1 cellular context compared by ENCODE assay signal in the genomic region with DNA sequence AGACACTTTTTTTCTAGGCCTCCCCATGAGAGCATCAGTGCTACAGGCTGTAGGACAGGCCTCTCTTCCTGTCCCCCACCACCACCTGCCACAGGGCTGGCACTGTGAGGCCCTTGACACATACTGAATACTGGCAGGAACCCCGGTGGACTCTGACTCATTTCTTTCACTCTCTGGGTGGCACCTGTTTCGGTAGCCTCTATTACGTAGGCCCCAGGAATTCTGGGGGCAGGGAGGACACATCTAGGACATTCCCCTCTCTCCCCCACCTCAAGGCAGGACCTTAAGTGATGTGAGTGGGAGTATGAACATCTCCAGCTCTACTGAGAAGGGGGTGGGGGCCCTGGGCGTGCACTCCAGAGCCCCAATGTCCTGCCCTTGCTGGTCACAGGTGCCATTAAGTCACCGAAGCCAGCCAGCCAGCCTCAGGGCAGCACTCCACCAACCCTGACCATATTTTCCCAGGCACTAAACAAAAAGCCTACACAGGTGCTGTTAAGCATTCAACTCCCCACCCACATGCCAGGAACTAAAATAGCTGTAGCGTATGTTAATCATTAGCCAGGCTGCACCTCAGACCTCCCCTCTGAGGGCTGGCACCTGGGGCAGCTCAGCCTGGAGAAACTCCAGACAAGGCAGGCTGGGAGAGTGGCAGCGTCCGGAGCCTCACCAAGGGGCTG.
TF ChIP-seq lines count a peak whose summit lies in the region.

No MANE protein-coding gene starts in this region.

TF ChIP-seq in HepG2, 621 proteins besides CTCF, POLR2A, EP300 and RAD21 (continued from another document and continues in another):
- TF ChIP-seq, protein P1, sequence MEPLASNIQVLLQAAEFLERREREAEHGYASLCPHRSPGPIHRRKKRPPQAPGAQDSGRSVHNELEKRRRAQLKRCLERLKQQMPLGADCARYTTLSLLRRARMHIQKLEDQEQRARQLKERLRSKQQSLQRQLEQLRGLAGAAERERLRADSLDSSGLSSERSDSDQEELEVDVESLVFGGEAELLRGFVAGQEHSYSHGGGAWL (CRISPR knock-in tag; IDR thresholded peaks at IDR 0.05), result no peak
- TF ChIP-seq SOX13 (IDR thresholded peaks at IDR 0.05), result no peak
- peak in 1 of 2 experiments; percentile 22; a peak in 2 of 4 replicates for TF ChIP-seq SOX13 (CRISPR knock-in tag; conservative IDR thresholded peaks at IDR 0.05 in 1 of 2, IDR thresholded peaks at IDR 0.05 in 1 of 2)
- peak; percentile 69; the same call in 1 of the 2 replicates for TF ChIP-seq MEF2D (CRISPR knock-in tag; IDR thresholded peaks at IDR 0.05)
- TF ChIP-seq HNRNPUL1 (IDR thresholded peaks at IDR 0.05; ENCODE audit: low read depth, low read length), result 0 out of 2 replicates have a peak, but pooled peaks have one; percentile 36
- 0 out of 2 replicates have a peak, but pooled peaks have one; percentile 6 for TF ChIP-seq ZNF605 (CRISPR knock-in tag; IDR thresholded peaks at IDR 0.05)
- TF ChIP-seq SPEN (CRISPR knock-in tag; IDR thresholded peaks at IDR 0.05; ENCODE audit: low read depth), result 0 out of 2 replicates have a peak, but pooled peaks have one; percentile 14
- TF ChIP-seq, protein P2, sequence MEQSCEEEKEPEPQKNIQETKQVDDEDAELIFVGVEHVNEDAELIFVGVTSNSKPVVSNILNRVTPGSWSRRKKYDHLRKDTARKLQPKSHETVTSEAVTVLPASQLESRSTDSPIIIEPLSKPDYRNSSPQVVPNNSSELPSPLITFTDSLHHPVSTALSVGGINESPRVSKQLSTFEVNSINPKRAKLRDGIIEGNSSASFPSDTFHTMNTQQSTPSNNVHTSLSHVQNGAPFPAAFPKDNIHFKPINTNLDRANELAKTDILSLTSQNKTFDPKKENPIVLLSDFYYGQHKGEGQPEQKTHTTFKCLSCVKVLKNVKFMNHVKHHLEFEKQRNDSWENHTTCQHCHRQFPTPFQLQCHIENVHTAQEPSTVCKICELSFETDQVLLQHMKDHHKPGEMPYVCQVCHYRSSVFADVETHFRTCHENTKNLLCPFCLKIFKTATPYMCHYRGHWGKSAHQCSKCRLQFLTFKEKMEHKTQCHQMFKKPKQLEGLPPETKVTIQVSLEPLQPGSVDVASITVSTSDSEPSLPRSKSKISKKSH (CRISPR knock-in tag; IDR thresholded peaks at IDR 0.05; ENCODE audit: borderline replicate concordance), result 0 out of 2 replicates have a peak, but pooled peaks have one; percentile 30
- TF ChIP-seq ZNF33B (CRISPR knock-in tag; IDR thresholded peaks at IDR 0.05), result no peak
- TF ChIP-seq SAP130 (CRISPR knock-in tag; IDR thresholded peaks at IDR 0.05; ENCODE audit: low read depth), result peak; percentile 69
- TF ChIP-seq, protein P3, sequence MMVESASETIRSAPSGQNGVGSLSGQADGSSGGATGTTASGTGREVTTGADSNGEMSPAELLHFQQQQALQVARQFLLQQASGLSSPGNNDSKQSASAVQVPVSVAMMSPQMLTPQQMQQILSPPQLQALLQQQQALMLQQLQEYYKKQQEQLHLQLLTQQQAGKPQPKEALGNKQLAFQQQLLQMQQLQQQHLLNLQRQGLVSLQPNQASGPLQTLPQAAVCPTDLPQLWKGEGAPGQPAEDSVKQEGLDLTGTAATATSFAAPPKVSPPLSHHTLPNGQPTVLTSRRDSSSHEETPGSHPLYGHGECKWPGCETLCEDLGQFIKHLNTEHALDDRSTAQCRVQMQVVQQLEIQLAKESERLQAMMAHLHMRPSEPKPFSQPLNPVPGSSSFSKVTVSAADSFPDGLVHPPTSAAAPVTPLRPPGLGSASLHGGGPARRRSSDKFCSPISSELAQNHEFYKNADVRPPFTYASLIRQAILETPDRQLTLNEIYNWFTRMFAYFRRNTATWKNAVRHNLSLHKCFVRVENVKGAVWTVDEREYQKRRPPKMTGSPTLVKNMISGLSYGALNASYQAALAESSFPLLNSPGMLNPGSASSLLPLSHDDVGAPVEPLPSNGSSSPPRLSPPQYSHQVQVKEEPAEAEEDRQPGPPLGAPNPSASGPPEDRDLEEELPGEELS (CRISPR knock-in tag; IDR thresholded peaks at IDR 0.05), result 0 out of 2 replicates have a peak, but pooled peaks have one; percentile 25
- TF ChIP-seq, protein P4, sequence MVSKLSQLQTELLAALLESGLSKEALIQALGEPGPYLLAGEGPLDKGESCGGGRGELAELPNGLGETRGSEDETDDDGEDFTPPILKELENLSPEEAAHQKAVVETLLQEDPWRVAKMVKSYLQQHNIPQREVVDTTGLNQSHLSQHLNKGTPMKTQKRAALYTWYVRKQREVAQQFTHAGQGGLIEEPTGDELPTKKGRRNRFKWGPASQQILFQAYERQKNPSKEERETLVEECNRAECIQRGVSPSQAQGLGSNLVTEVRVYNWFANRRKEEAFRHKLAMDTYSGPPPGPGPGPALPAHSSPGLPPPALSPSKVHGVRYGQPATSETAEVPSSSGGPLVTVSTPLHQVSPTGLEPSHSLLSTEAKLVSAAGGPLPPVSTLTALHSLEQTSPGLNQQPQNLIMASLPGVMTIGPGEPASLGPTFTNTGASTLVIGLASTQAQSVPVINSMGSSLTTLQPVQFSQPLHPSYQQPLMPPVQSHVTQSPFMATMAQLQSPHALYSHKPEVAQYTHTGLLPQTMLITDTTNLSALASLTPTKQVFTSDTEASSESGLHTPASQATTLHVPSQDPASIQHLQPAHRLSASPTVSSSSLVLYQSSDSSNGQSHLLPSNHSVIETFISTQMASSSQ (IDR thresholded peaks at IDR 0.05; ENCODE audit: low read depth), result peak; percentile 96
- TF ChIP-seq, protein P4 (CRISPR knock-in tag; IDR thresholded peaks at IDR 0.05; ENCODE audit: borderline replicate concordance), result peak; percentile 96
- no peak for TF ChIP-seq ZNF766 (CRISPR knock-in tag; IDR thresholded peaks at IDR 0.05; ENCODE audit: borderline replicate concordance)
- no peak for TF ChIP-seq ZNF138 (CRISPR knock-in tag; IDR thresholded peaks at IDR 0.05; ENCODE audit: low read depth)
- TF ChIP-seq ZBTB8A (CRISPR knock-in tag; IDR thresholded peaks at IDR 0.05; ENCODE audit: borderline replicate concordance, low read depth), result no peak
- peak; percentile 24; the same call in 1 of the 2 replicates for TF ChIP-seq CCDC6 (CRISPR knock-in tag; IDR thresholded peaks at IDR 0.05)
- TF ChIP-seq, protein P5, sequence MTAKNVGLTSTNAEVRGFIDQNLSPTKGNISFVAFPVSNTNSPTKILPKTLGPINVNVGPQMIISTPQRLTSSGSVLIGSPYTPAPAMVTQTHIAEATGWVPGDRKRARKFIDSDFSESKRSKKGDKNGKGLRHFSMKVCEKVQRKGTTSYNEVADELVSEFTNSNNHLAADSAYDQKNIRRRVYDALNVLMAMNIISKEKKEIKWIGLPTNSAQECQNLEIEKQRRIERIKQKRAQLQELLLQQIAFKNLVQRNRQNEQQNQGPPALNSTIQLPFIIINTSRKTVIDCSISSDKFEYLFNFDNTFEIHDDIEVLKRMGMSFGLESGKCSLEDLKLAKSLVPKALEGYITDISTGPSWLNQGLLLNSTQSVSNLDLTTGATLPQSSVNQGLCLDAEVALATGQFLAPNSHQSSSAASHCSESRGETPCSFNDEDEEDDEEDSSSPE (CRISPR knock-in tag; IDR thresholded peaks at IDR 0.05), result no peak
- TF ChIP-seq, protein P6, sequence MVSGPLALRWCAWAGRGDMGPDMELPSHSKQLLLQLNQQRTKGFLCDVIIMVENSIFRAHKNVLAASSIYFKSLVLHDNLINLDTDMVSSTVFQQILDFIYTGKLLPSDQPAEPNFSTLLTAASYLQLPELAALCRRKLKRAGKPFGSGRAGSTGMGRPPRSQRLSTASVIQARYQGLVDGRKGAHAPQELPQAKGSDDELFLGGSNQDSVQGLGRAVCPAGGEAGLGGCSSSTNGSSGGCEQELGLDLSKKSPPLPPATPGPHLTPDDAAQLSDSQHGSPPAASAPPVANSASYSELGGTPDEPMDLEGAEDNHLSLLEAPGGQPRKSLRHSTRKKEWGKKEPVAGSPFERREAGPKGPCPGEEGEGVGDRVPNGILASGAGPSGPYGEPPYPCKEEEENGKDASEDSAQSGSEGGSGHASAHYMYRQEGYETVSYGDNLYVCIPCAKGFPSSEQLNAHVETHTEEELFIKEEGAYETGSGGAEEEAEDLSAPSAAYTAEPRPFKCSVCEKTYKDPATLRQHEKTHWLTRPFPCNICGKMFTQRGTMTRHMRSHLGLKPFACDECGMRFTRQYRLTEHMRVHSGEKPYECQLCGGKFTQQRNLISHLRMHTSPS (CRISPR knock-in tag; IDR thresholded peaks at IDR 0.05; ENCODE audit: low read depth), result peak; percentile 81
- peak; percentile 76 for TF ChIP-seq ZEB1 (IDR thresholded peaks at IDR 0.05; ENCODE audit: insufficient replicate concordance, low read depth)
- 0 out of 2 replicates have a peak, but pooled peaks have one; percentile 20 for TF ChIP-seq ZNF614 (CRISPR knock-in tag; IDR thresholded peaks at IDR 0.05; ENCODE audit: borderline replicate concordance)
- peak; percentile 24; the same call in 1 of the 2 replicates for TF ChIP-seq YEATS2 (CRISPR knock-in tag; IDR thresholded peaks at IDR 0.05; ENCODE audit: borderline replicate concordance)
- TF ChIP-seq THAP11 (CRISPR knock-in tag; IDR thresholded peaks at IDR 0.05), result 0 out of 2 replicates have a peak, but pooled peaks have one; percentile 12
- TF ChIP-seq SRY (CRISPR knock-in tag; IDR thresholded peaks at IDR 0.05), result 0 out of 2 replicates have a peak, but pooled peaks have one; percentile 31
- TF ChIP-seq ZNF777 (CRISPR knock-in tag; IDR thresholded peaks at IDR 0.05), result no peak
- TF ChIP-seq YEATS4 (CRISPR knock-in tag; IDR thresholded peaks at IDR 0.05; ENCODE audit: borderline replicate concordance), result 0 out of 2 replicates have a peak, but pooled peaks have one; percentile 30
- TF ChIP-seq RXRB (CRISPR knock-in tag; IDR thresholded peaks at IDR 0.05; ENCODE audit: borderline replicate concordance), result 0 out of 2 replicates have a peak, but pooled peaks have one; percentile 18
- no peak for TF ChIP-seq ZMAT3 (CRISPR knock-in tag; conservative IDR thresholded peaks at IDR 0.05)
- TF ChIP-seq, protein P7, sequence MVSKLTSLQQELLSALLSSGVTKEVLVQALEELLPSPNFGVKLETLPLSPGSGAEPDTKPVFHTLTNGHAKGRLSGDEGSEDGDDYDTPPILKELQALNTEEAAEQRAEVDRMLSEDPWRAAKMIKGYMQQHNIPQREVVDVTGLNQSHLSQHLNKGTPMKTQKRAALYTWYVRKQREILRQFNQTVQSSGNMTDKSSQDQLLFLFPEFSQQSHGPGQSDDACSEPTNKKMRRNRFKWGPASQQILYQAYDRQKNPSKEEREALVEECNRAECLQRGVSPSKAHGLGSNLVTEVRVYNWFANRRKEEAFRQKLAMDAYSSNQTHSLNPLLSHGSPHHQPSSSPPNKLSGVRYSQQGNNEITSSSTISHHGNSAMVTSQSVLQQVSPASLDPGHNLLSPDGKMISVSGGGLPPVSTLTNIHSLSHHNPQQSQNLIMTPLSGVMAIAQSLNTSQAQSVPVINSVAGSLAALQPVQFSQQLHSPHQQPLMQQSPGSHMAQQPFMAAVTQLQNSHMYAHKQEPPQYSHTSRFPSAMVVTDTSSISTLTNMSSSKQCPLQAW (CRISPR knock-in tag; IDR thresholded peaks at IDR 0.05), result peak; percentile 94
- peak; percentile 43; the same call in 1 of the 2 replicates for TF ChIP-seq RXRA (CRISPR knock-in tag; IDR thresholded peaks at IDR 0.05)
- TF ChIP-seq, protein P8, sequence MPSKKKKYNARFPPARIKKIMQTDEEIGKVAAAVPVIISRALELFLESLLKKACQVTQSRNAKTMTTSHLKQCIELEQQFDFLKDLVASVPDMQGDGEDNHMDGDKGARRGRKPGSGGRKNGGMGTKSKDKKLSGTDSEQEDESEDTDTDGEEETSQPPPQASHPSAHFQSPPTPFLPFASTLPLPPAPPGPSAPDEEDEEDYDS (CRISPR knock-in tag; IDR thresholded peaks at IDR 0.05), result peak; percentile 41; the same call in 1 of the 2 replicates
- TF ChIP-seq POLR2G (IDR thresholded peaks at IDR 0.05; ENCODE audit: low read depth, low read length), result peak; percentile 32; the same call in 1 of the 2 replicates
- TF ChIP-seq ZNF331 (CRISPR knock-in tag; IDR thresholded peaks at IDR 0.05), result 0 out of 2 replicates have a peak, but pooled peaks have one; percentile 24
- TF ChIP-seq, protein P9, sequence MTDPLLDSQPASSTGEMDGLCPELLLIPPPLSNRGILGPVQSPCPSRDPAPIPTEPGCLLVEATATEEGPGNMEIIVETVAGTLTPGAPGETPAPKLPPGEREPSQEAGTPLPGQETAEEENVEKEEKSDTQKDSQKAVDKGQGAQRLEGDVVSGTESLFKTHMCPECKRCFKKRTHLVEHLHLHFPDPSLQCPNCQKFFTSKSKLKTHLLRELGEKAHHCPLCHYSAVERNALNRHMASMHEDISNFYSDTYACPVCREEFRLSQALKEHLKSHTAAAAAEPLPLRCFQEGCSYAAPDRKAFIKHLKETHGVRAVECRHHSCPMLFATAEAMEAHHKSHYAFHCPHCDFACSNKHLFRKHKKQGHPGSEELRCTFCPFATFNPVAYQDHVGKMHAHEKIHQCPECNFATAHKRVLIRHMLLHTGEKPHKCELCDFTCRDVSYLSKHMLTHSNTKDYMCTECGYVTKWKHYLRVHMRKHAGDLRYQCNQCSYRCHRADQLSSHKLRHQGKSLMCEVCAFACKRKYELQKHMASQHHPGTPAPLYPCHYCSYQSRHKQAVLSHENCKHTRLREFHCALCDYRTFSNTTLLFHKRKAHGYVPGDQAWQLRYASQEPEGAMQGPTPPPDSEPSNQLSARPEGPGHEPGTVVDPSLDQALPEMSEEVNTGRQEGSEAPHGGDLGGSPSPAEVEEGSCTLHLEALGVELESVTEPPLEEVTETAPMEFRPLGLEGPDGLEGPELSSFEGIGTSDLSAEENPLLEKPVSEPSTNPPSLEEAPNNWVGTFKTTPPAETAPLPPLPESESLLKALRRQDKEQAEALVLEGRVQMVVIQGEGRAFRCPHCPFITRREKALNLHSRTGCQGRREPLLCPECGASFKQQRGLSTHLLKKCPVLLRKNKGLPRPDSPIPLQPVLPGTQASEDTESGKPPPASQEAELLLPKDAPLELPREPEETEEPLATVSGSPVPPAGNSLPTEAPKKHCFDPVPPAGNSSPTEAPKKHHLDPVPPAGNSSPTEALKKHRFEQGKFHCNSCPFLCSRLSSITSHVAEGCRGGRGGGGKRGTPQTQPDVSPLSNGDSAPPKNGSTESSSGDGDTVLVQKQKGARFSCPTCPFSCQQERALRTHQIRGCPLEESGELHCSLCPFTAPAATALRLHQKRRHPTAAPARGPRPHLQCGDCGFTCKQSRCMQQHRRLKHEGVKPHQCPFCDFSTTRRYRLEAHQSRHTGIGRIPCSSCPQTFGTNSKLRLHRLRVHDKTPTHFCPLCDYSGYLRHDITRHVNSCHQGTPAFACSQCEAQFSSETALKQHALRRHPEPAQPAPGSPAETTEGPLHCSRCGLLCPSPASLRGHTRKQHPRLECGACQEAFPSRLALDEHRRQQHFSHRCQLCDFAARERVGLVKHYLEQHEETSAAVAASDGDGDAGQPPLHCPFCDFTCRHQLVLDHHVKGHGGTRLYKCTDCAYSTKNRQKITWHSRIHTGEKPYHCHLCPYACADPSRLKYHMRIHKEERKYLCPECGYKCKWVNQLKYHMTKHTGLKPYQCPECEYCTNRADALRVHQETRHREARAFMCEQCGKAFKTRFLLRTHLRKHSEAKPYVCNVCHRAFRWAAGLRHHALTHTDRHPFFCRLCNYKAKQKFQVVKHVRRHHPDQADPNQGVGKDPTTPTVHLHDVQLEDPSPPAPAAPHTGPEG (CRISPR knock-in tag; IDR thresholded peaks at IDR 0.05), result 0 out of 2 replicates have a peak, but pooled peaks have one; percentile 60
